9 cellular contexts compared by ENCODE assay signal in genomic region chr1:198253259-198253658, GRCh38.
DNase-seq lines count a peak whose midpoint lies in the region; ATAC-seq and TF ChIP-seq lines count a peak whose summit lies in the region.
"Had no signal": no experiment of that assay in that cellular context is flagged by ENCODE, and none has a peak within 500 bp of the region (broad histone marks: within the 10 kb centered on the region; RNA-seq: fewer than 3 reads in every experiment).

No MANE protein-coding gene starts in this region.

- H3K9me3 ChIP-seq in cardiac muscle cell (ENCODE audit: low read depth) (no peaks in the 10 kb centered on the region), right cardiac atrium (ENCODE audit: control insufficient read depth, low read length) (no peaks in the 10 kb centered on the region), ascending aorta (no peaks in the 10 kb centered on the region)
- H3K9me3 ChIP-seq: BLaER1 had no signal

- WGBS in right cardiac atrium = 66% methylated on average over 4 of the region's 4 CpGs

- TF ChIP-seq CTCF in cardiac muscle cell (IDR thresholded peaks at IDR 0.05; ENCODE audit: low read depth, low read length) (no peak), ascending aorta (IDR thresholded peaks at IDR 0.05) (no peak)

- H3K27ac ChIP-seq in cardiac muscle cell = peak overlapping the region; percentile 45
- no peak overlapping the region for H3K27ac ChIP-seq in right cardiac atrium (ENCODE audit: low read length)
- H3K27ac ChIP-seq in ascending aorta = peak overlapping the region in 1 of 2 donors; percentile 41
- H3K27ac ChIP-seq: BLaER1 had no signal

- H3K27me3 ChIP-seq in cardiac muscle cell (no peaks in the 10 kb centered on the region), right cardiac atrium (ENCODE audit: control insufficient read depth, insufficient read depth) (no peaks in the 10 kb centered on the region), ascending aorta (no peaks in the 10 kb centered on the region)
- H3K27me3 ChIP-seq: BLaER1 had no signal

- peaks cover 2 to 4% of the 10 kb centered on the region in 2 donors for H3K9me3 Mint-ChIP-seq in stimulated activated naive B cell treated with anti-CD40 and anti-IgM and Interleukin-4, amounts not matched to agents 10 μg/mL and 1 μg/mL and 100 μg/mL, for 72 hours

- H3K4me3 Mint-ChIP-seq in stimulated activated naive B cell treated with anti-CD40 and anti-IgM and Interleukin-4, amounts not matched to agents 10 μg/mL and 1 μg/mL and 100 μg/mL, for 72 hours = peak overlapping the region; percentile 60 to 63

- H3K4me1 ChIP-seq in cardiac muscle cell (ENCODE audit: low read depth) (no peaks in the 10 kb centered on the region), right cardiac atrium (ENCODE audit: control insufficient read depth, insufficient read depth, low read length) (peaks cover 7% of the 10 kb centered on the region), ascending aorta (peaks cover 0 to 7% of the 10 kb centered on the region in 2 donors)
- H3K4me1 ChIP-seq: BLaER1 had no signal

- ATAC-seq in right cardiac atrium (no peak), HG02610 (IDR thresholded peaks at IDR 0.05; ENCODE audit: unreplicated experiment) (peak; percentile 77), HG03571 (IDR thresholded peaks at IDR 0.05; ENCODE audit: unreplicated experiment) (peak; percentile 54)
- peak; percentile 70 for ATAC-seq in stimulated activated naive B cell treated with anti-CD40 and anti-IgM and Interleukin-4, amounts not matched to agents 10 μg/mL and 1 μg/mL and 100 μg/mL, for 72 hours (replicated peaks)

- H3K36me3 Mint-ChIP-seq in stimulated activated naive B cell treated with anti-CD40 and anti-IgM and Interleukin-4, amounts not matched to agents 10 μg/mL and 1 μg/mL and 100 μg/mL, for 72 hours = peaks cover 9 to 12% of the 10 kb centered on the region in 2 donors

- H3K27me3 Mint-ChIP-seq in stimulated activated naive B cell treated with anti-CD40 and anti-IgM and Interleukin-4, amounts not matched to agents 10 μg/mL and 1 μg/mL and 100 μg/mL, for 72 hours = no peaks in the 10 kb centered on the region

- DNase-seq in cardiac muscle cell (ENCODE audit: low read depth in 1 of 2, low spot score in 1 of 2) (no peak), right cardiac atrium (no peak), ascending aorta (ENCODE audit: low spot score in 2 of 2) (no peak), SKM-1 (lab: John Stamatoyannopoulos, UW; ENCODE audit: unreplicated experiment) (no peak), anterior cingulate cortex (lab: John Stamatoyannopoulos, UW) (no peak)
- no peak for DNase-seq in stimulated activated naive B cell treated with anti-CD40 and anti-IgM and Interleukin-4, amounts not matched to agents 10 μg/mL and 1 μg/mL and 100 μg/mL, for 72 hours

- no peaks in the 10 kb centered on the region for H3K36me3 ChIP-seq in cardiac muscle cell
- H3K36me3 ChIP-seq in ascending aorta = no peaks in the 10 kb centered on the region
- H3K36me3 ChIP-seq: BLaER1 had no signal

- intact Hi-C loops in right cardiac atrium (cut with DNase I) = no loop called here
- intact Hi-C loops in ascending aorta (cut with DNase I) = loop anchor here (10.0 kb wide), 1 partner anchor 168 kb away; no protein-coding TSS in a partner anchor

- H3K4me1 Mint-ChIP-seq in stimulated activated naive B cell treated with anti-CD40 and anti-IgM and Interleukin-4, amounts not matched to agents 10 μg/mL and 1 μg/mL and 100 μg/mL, for 72 hours = peaks cover 29 to 56% of the 10 kb centered on the region in 2 donors

- H3K27ac Mint-ChIP-seq in stimulated activated naive B cell treated with anti-CD40 and anti-IgM and Interleukin-4, amounts not matched to agents 10 μg/mL and 1 μg/mL and 100 μg/mL, for 72 hours = peak overlapping the region; percentile 92

- H3K4me3 ChIP-seq in cardiac muscle cell = no peak overlapping the region
- H3K4me3 ChIP-seq in right cardiac atrium (ENCODE audit: low read length) = no peak overlapping the region
- no peak overlapping the region for H3K4me3 ChIP-seq in ascending aorta
- H3K4me3 ChIP-seq: BLaER1 had no signal

Comparison
In these comparisons a context has a peak if more than half of its experiments do, and no peak if none do; other contexts are left out.
1. ATAC-seq: peak in HG02610 (single experiment), HG03571 (single experiment) and stimulated activated naive B cell treated with anti-CD40 and anti-IgM and Interleukin-4, amounts not matched to agents 10 μg/mL and 1 μg/mL and 100 μg/mL, for 72 hours (2 of 2); none in right cardiac atrium (0 of 2).